ENCODE assay signal across 19 cellular contexts in genomic region chr20:63026582-63027424, GRCh38. TPM values are rescaled to one million over a fixed set of nuclear protein-coding genes. Genes with fewer than 3 reads are reported as not detected.
DNase-seq lines count a peak whose midpoint lies in the region; ATAC-seq, FAIRE-seq and TF ChIP-seq lines count a peak whose summit lies in the region.
"Had no signal": no experiment of that assay in that cellular context is flagged by ENCODE, and none has a peak within 500 bp of the region (broad histone marks: within the 10 kb centered on the region; RNA-seq: fewer than 3 reads in every experiment).

No MANE protein-coding gene starts in this region.

- no peaks in the 10 kb centered on the region for H3K9me3 ChIP-seq in right atrium auricular region
- H3K9me3 ChIP-seq in NT2/D1 (ENCODE audit: insufficient read depth, low read length), result no peaks in the 10 kb centered on the region
- H3K9me3 ChIP-seq in kidney (ENCODE audit: control insufficient read depth in 1 of 2, low read length in 2 of 2), result no peaks in the 10 kb centered on the region
- H3K9me3 ChIP-seq in upper lobe of right lung, result no peaks in the 10 kb centered on the region

- intact Hi-C loops in Right ventricle myocardium superior (cut with DNase I) (no loop called here), kidney (cut with DNase I) (no loop called here), upper lobe of right lung (cut with DNase I) (no loop called here), left colon (cut with DNase I, micrococcal nuclease) (no loop called here)

- DNase-seq in Right ventricle myocardium superior, result peak; percentile 15
- no peak for DNase-seq in right atrium auricular region (ENCODE audit: low spot score)
- DNase-seq in NT2/D1 (ENCODE audit: low read depth, low spot score), result no peak
- DNase-seq in kidney, result peak; percentile 66
- DNase-seq in upper lobe of right lung, result peak; percentile 27
- no peak for DNase-seq in DMS53 (lab: John Stamatoyannopoulos, UW)
- no peak for DNase-seq in left colon
- DNase-seq in activated CD8-positive, alpha-beta memory T cell treated with anti-CD3 and anti-CD28 coated beads for 24 hours, result no peak
- DNase-seq: CD4-positive, CD25-positive, alpha-beta regulatory T cell; GF-D8; Karpas-422; MM.1S; NCI-H1105; NCI-H187; NCI-H446 treated with DMSO at 0.1 percent for 48 hours; NCI-H774; SHP77 had no signal

- H3K27ac ChIP-seq in right atrium auricular region (no peak overlapping the region), kidney (ENCODE audit: low read depth in 2 of 2, low read length in 2 of 2) (no peak overlapping the region), upper lobe of right lung (no peak overlapping the region)

- TF ChIP-seq CTCF in right atrium auricular region (IDR thresholded peaks at IDR 0.05) (no peak), kidney (IDR thresholded peaks at IDR 0.05; ENCODE audit: borderline replicate concordance, extremely low read depth, insufficient read depth) (no peak), upper lobe of right lung (IDR thresholded peaks at IDR 0.05) (no peak)

- no peak for FAIRE-seq in kidney (lab: Jason Lieb, UNC)
- FAIRE-seq: A204.1, H54 had no signal

- ATAC-seq in Right ventricle myocardium superior (ENCODE audit: poor library complexity) (no peak), upper lobe of right lung (no peak), left colon (no peak)

- H3K4me3 ChIP-seq in right atrium auricular region, result no peak overlapping the region
- no peak overlapping the region for H3K4me3 ChIP-seq in NT2/D1 (ENCODE audit: insufficient read length, low read depth)
- no peak overlapping the region for H3K4me3 ChIP-seq in kidney (ENCODE audit: low read length in 2 of 2)
- no peak overlapping the region for H3K4me3 ChIP-seq in upper lobe of right lung

- H3K36me3 ChIP-seq in right atrium auricular region (no peaks in the 10 kb centered on the region), NT2/D1 (ENCODE audit: insufficient read depth, insufficient read length, low read length) (no peaks in the 10 kb centered on the region), kidney (ENCODE audit: control insufficient read depth in 1 of 2, insufficient read depth in 2 of 2, low read length in 2 of 2) (no peaks in the 10 kb centered on the region), upper lobe of right lung (no peaks in the 10 kb centered on the region)

- peaks cover 0 to 10% of the 10 kb centered on the region in 2 donors for H3K27me3 ChIP-seq in right atrium auricular region
- H3K27me3 ChIP-seq in NT2/D1 (ENCODE audit: insufficient read depth, insufficient read length), result no peaks in the 10 kb centered on the region
- H3K27me3 ChIP-seq in upper lobe of right lung, result peaks cover 94% of the 10 kb centered on the region

- H3K9ac ChIP-seq in NT2/D1 (ENCODE audit: insufficient read length, low read depth) (peak overlapping the region; percentile 21), kidney (ENCODE audit: low read length in 2 of 2) (no peak overlapping the region)

- no peaks in the 10 kb centered on the region for H3K4me1 ChIP-seq in right atrium auricular region
- H3K4me1 ChIP-seq in NT2/D1 (ENCODE audit: insufficient read depth, insufficient read length), result peaks cover 13% of the 10 kb centered on the region
- H3K4me1 ChIP-seq in kidney (ENCODE audit: control insufficient read depth in 1 of 2, insufficient read depth in 1 of 2, low read depth in 1 of 2, low read length in 2 of 2), result no peaks in the 10 kb centered on the region
- H3K4me1 ChIP-seq in upper lobe of right lung, result peaks cover 8% of the 10 kb centered on the region

RNA-seq across cellular contexts. Expression of gene BHLHE23, which starts 20.0 kb away (rescaled TPM):
- total RNA-seq in Right ventricle myocardium superior (not detected), right atrium auricular region (not detected), kidney (not detected), upper lobe of right lung (not detected), left colon (not detected)
- not detected for polyA plus RNA-seq in kidney (ENCODE audit: insufficient read depth, low read depth, low replicate concordance)
- total RNA-seq: CD4-positive, CD25-positive, alpha-beta regulatory T cell had no signal
- polyA plus RNA-seq: CD4-positive, CD25-positive, alpha-beta regulatory T cell had no signal

Comparison
In these comparisons a context has a peak if more than half of its experiments do, and no peak if none do; other contexts are left out.
1. DNase-seq: peak in Right ventricle myocardium superior (single experiment), kidney (single experiment) and upper lobe of right lung (single experiment); none in right atrium auricular region (single experiment), NT2/D1 (single experiment), DMS53 (single experiment), left colon (0 of 2) and activated CD8-positive, alpha-beta memory T cell treated with anti-CD3 and anti-CD28 coated beads for 24 hours (single experiment).